Comparison of ENCODE assay signal across 21 cellular contexts in genomic region chr21:26194811-26195251, GRCh38. TPM values are rescaled to one million over a fixed set of nuclear protein-coding genes. Genes with fewer than 3 reads are reported as not detected.
A peak's percentile ranks its signal among the peaks of the same experiment; 100 is the strongest.
DNase-seq lines count a peak whose midpoint lies in the region; ATAC-seq, FAIRE-seq and TF ChIP-seq lines count a peak whose summit lies in the region.
"Had no signal": no experiment of that assay in that cellular context is flagged by ENCODE, and none has a peak within 500 bp of the region (broad histone marks: within the 10 kb centered on the region; RNA-seq: fewer than 3 reads in every experiment).

No MANE protein-coding gene starts in this region.

- H3K27ac ChIP-seq in parathyroid adenoma (no peak overlapping the region), gastrocnemius medialis (no peak overlapping the region)
- H3K27ac ChIP-seq: C4-2B, heart left ventricle, vagina had no signal

- H3K4me1 Mint-ChIP-seq in Caco-2 (ENCODE audit: low read depth, unreplicated experiment), result no peaks in the 10 kb centered on the region
- H3K4me1 Mint-ChIP-seq: activated naive CD8-positive, alpha-beta T cell treated with anti-CD3 and anti-CD28 coated beads for 36 hours had no signal

- no TSS peak for BruUV-seq in Caco-2 (replicated peaks; lab: Mats Ljungman, UMichigan)

- H3K36me3 Mint-ChIP-seq in Caco-2 (ENCODE audit: insufficient read depth, unreplicated experiment), result peaks cover 6% of the 10 kb centered on the region
- H3K36me3 Mint-ChIP-seq: activated naive CD8-positive, alpha-beta T cell treated with anti-CD3 and anti-CD28 coated beads for 36 hours had no signal

- H3K9me3 ChIP-seq in Caco-2 (no peaks in the 10 kb centered on the region), parathyroid adenoma (ENCODE audit: control insufficient read depth, low read length) (no peaks in the 10 kb centered on the region), gastrocnemius medialis (no peaks in the 10 kb centered on the region)
- H3K9me3 ChIP-seq: heart left ventricle, SK-N-SH, vagina had no signal

- no peaks in the 10 kb centered on the region for H3K36me3 ChIP-seq in Caco-2 (ENCODE audit: control insufficient read depth, insufficient read depth, low read length)
- no peaks in the 10 kb centered on the region for H3K36me3 ChIP-seq in parathyroid adenoma (ENCODE audit: control insufficient read depth, insufficient read depth, low read length)
- H3K36me3 ChIP-seq in gastrocnemius medialis, result no peaks in the 10 kb centered on the region
- H3K36me3 ChIP-seq: heart left ventricle, vagina had no signal

- intact Hi-C loops in Caco-2 (cut with micrococcal nuclease; ENCODE audit: unreplicated experiment) (no loop called here), gastrocnemius medialis (cut with DNase I; ENCODE audit: low total_unique reads) (no loop called here)

- ATAC-seq in gastrocnemius medialis (no peak), HG03280 (IDR thresholded peaks at IDR 0.05; ENCODE audit: unreplicated experiment) (no peak)
- ATAC-seq: activated T-cell treated with anti-CD3 and anti-CD28 coated beads, Interleukin-2, amount 50 U/mL, for 72 hours; heart left ventricle; PC-3 had no signal

- CTCF ChIA-PET in Caco-2 (lab: Charles Lee), result no interaction called here

- DNase-seq in Caco-2 (no peak), RCC 7860 (ENCODE audit: low spot score) (peak; percentile 6), fibroblast of the conjunctiva (ENCODE audit: low read depth) (peak; percentile 10), gastrocnemius medialis (no peak), NCI-H524 treated with DMSO at 0.1 percent for 48 hours (lab: John Stamatoyannopoulos, UW) (no peak), NCI-H1436 treated with DMSO at 0.1 percent for 48 hours (lab: John Stamatoyannopoulos, UW) (no peak)
- DNase-seq: activated CD4-positive, alpha-beta T cell treated with anti-CD3 and anti-CD28 coated beads, Interleukin-2, amount 50 U/mL, for 1 hour; activated naive CD8-positive, alpha-beta T cell treated with anti-CD3 and anti-CD28 coated beads for 36 hours; activated T-cell treated with anti-CD3 and anti-CD28 coated beads, Interleukin-2, amount 50 U/mL, for 72 hours; DND-41; effector CD8-positive, alpha-beta T cell; heart left ventricle; NCI-H187; NCI-H524; PC-3; SK-N-SH; stimulated activated CD4-positive, alpha-beta T cell treated with anti-CD3 and anti-CD28 coated beads, Interleukin-15, amount 100 ng/mL, for 24 hours had no signal

- H3K9ac ChIP-seq in parathyroid adenoma, result no peak overlapping the region
- H3K9ac ChIP-seq: SK-N-SH had no signal

- H3K79me2 ChIP-seq in parathyroid adenoma, result no peaks in the 10 kb centered on the region

- in situ Hi-C loops in gastrocnemius medialis (cut with MboI; ENCODE audit: low sequenced_read_pairs in 4 of 4), result no loop called here

- no peaks in the 10 kb centered on the region for H3K9me3 Mint-ChIP-seq in Caco-2 (ENCODE audit: unreplicated experiment)
- H3K9me3 Mint-ChIP-seq: activated naive CD8-positive, alpha-beta T cell treated with anti-CD3 and anti-CD28 coated beads for 36 hours had no signal

- H3K4me3 ChIP-seq in Caco-2 (ENCODE audit: low read depth, low read length) (no peak overlapping the region), parathyroid adenoma (ENCODE audit: low read depth, low read length) (no peak overlapping the region), gastrocnemius medialis (no peak overlapping the region)
- H3K4me3 ChIP-seq: heart left ventricle, vagina had no signal

- TF ChIP-seq CTCF in Caco-2 (IDR thresholded peaks at IDR 0.05; ENCODE audit: insufficient read depth in 1 of 2, low read depth in 1 of 2, low read length in 1 of 2, severe bottlenecking in 1 of 2, unreplicated experiment in 1 of 2) (no peak), parathyroid adenoma (IDR thresholded peaks at IDR 0.05) (no peak), gastrocnemius medialis (IDR thresholded peaks at IDR 0.05 in 4 of 5, conservative IDR thresholded peaks at IDR 0.05 in 1 of 5) (no peak)

- peaks cover 3% of the 10 kb centered on the region for H3K27me3 Mint-ChIP-seq in Caco-2 (ENCODE audit: insufficient read depth, unreplicated experiment)
- H3K27me3 Mint-ChIP-seq: activated naive CD8-positive, alpha-beta T cell treated with anti-CD3 and anti-CD28 coated beads for 36 hours had no signal

- peak overlapping the region; percentile 46 for H3K4me2 ChIP-seq in parathyroid adenoma (ENCODE audit: low read length)
- H3K4me2 ChIP-seq: SK-N-SH had no signal

- H3K4me1 ChIP-seq in Caco-2, result no peaks in the 10 kb centered on the region
- no peaks in the 10 kb centered on the region for H3K4me1 ChIP-seq in parathyroid adenoma
- H3K4me1 ChIP-seq in gastrocnemius medialis, result no peaks in the 10 kb centered on the region
- H3K4me1 ChIP-seq: heart left ventricle, vagina had no signal

- peak overlapping the region; percentile 5 for H3K4me3 Mint-ChIP-seq in Caco-2 (ENCODE audit: unreplicated experiment)
- H3K4me3 Mint-ChIP-seq: activated naive CD8-positive, alpha-beta T cell treated with anti-CD3 and anti-CD28 coated beads for 36 hours; activated T-cell treated with anti-CD3 and anti-CD28 coated beads, Interleukin-2, amount 50 U/mL, for 72 hours had no signal

- POLR2A ChIA-PET in Caco-2 (lab: Charles Lee), result no interaction called here

- H3K27ac Mint-ChIP-seq in Caco-2 (ENCODE audit: unreplicated experiment), result no peak overlapping the region
- H3K27ac Mint-ChIP-seq: activated naive CD8-positive, alpha-beta T cell treated with anti-CD3 and anti-CD28 coated beads for 36 hours; activated T-cell treated with anti-CD3 and anti-CD28 coated beads, Interleukin-2, amount 50 U/mL, for 72 hours had no signal

- no peaks in the 10 kb centered on the region for H3K27me3 ChIP-seq in Caco-2 (replicated peaks; ENCODE audit: control insufficient read depth, insufficient read depth, low read length)
- no peaks in the 10 kb centered on the region for H3K27me3 ChIP-seq in parathyroid adenoma (ENCODE audit: control insufficient read depth, insufficient read depth, low read length)
- H3K27me3 ChIP-seq in gastrocnemius medialis, result no peaks in the 10 kb centered on the region
- H3K27me3 ChIP-seq: heart left ventricle, vagina had no signal

- no peak for FAIRE-seq in RCC 7860 (lab: Jason Lieb, UNC)

- no peak for TF ChIP-seq POLR2A in gastrocnemius medialis (IDR thresholded peaks at IDR 0.05)

- H2AFZ ChIP-seq in parathyroid adenoma, result no peak overlapping the region

RNA-seq across cellular contexts. Expression of gene APP, which starts 24.3 kb away (rescaled TPM):
- 324 and 331 TPM in 2 replicates for total RNA-seq in Caco-2 (2022)
- total RNA-seq in gastrocnemius medialis, result 10 to 100 TPM; 45.8 to 73.2 (median 70.1) TPM

Comparison
In these comparisons a context has a peak if more than half of its experiments do, and no peak if none do; other contexts are left out.
1. DNase-seq: peak in RCC 7860 (single experiment) and fibroblast of the conjunctiva (single experiment); none in Caco-2 (0 of 2), gastrocnemius medialis (0 of 2), NCI-H524 treated with DMSO at 0.1 percent for 48 hours (single experiment) and NCI-H1436 treated with DMSO at 0.1 percent for 48 hours (single experiment).